24 cellular contexts compared by ENCODE assay signal in genomic region chr18:23470620-23471387, GRCh38.
"Had no signal": no experiment of that assay in that cellular context is flagged by ENCODE, and none has a peak within 500 bp of the region (broad histone marks: within the 10 kb centered on the region; RNA-seq: fewer than 3 reads in every experiment).

No MANE protein-coding gene starts in this region.

- H3K4me3 Mint-ChIP-seq: endodermal cell; naive thymus-derived CD4-positive, alpha-beta T cell; neural crest cell; T-helper 2 cell treated with Interferon-gamma antibody and Interleukin-4, amounts not matched to agents 5 μg/mL and 100 μg/mL, for 36 hours had no signal

- H3K4me1 ChIP-seq: testis, vagina had no signal

- H3K9me3 Mint-ChIP-seq: endodermal cell; naive thymus-derived CD4-positive, alpha-beta T cell; neural crest cell; T-helper 2 cell treated with Interferon-gamma antibody and Interleukin-4, amounts not matched to agents 5 μg/mL and 100 μg/mL, for 36 hours had no signal

- H3K4me1 Mint-ChIP-seq: endodermal cell had no signal

- H3K27me3 ChIP-seq: body of pancreas, cardiac muscle cell, heart right ventricle, testis, vagina had no signal

- H3K27ac ChIP-seq: body of pancreas, cardiac muscle cell, epithelial cell of prostate, heart right ventricle, testis, vagina, WERI-Rb-1 had no signal

- H3K27ac Mint-ChIP-seq: endodermal cell; T-helper 2 cell treated with Interferon-gamma antibody and Interleukin-4, amounts not matched to agents 5 μg/mL and 100 μg/mL, for 36 hours had no signal

- DNase-seq: activated CD4-positive, alpha-beta T cell treated with anti-CD3 and anti-CD28 coated beads, Interleukin-2, amount 50 U/mL, for 1 hour; activated CD4-positive, CD25-positive, alpha-beta regulatory T cell treated with anti-CD3 and anti-CD28 coated beads, Interleukin-2, amount 50 U/mL, for 72 hours; activated gamma-delta T cell treated with Interleukin-2 at 50 U/mL for 16 hours; anterior cingulate cortex; body of pancreas; cortex of kidney; endodermal cell; heart right ventricle; islet precursor cell; left colon; mesendoderm; naive thymus-derived CD4-positive, alpha-beta T cell; retina; stimulated activated CD4-positive, alpha-beta T cell treated with anti-CD3 and anti-CD28 coated beads, Interleukin-2, amount 100 ng/mL, for 48 hours; stimulated activated CD8-positive, alpha-beta memory T cell treated with anti-CD3 and anti-CD28 coated beads, Interleukin-4, amount 100 ng/mL, for 48 hours; stimulated activated naive CD4-positive, alpha-beta T cell; testis; trophoblast cell; WERI-Rb-1 had no signal

- H3K9me3 ChIP-seq: body of pancreas, heart right ventricle, testis, vagina had no signal

- ATAC-seq: body of pancreas; heart right ventricle; naive thymus-derived CD4-positive, alpha-beta T cell had no signal

- H3K27me3 Mint-ChIP-seq: naive thymus-derived CD4-positive, alpha-beta T cell had no signal

- H3K4me3 ChIP-seq: body of pancreas, cardiac muscle cell, heart right ventricle, testis, vagina had no signal
